ENCODE assay signal across 8 cellular contexts in genomic region chr20:13261460-13262301, GRCh38. TPM values are rescaled to one million over a fixed set of nuclear protein-coding genes. Genes with fewer than 3 reads are reported as not detected.
A peak's percentile ranks its signal among the peaks of the same experiment; 100 is the strongest.
DNase-seq lines count a peak whose midpoint lies in the region; ATAC-seq and TF ChIP-seq lines count a peak whose summit lies in the region.

No MANE protein-coding gene starts in this region.

- peaks cover 10 to 29% (median 26%) of the 10 kb centered on the region in 3 donors for H3K4me1 Mint-ChIP-seq in T-cell

- no peaks in the 10 kb centered on the region for H3K27me3 Mint-ChIP-seq in T-cell

- CTCF ChIA-PET in T-cell (lab: Charles Lee): interaction anchor here (0.5 to 1.9 kb wide), 27 partner anchors 8 to 205 kb away, joined by 3 to 9 read pairs (median 3); no protein-coding TSS in a partner anchor

- H3K27ac ChIP-seq in ascending aorta: no peak overlapping the region

- H3K27me3 ChIP-seq in ascending aorta: no peaks in the 10 kb centered on the region

- no peak overlapping the region for H3K4me3 ChIP-seq in ascending aorta

- no peak overlapping the region for H3K4me3 Mint-ChIP-seq in T-cell

- H3K9me3 Mint-ChIP-seq in T-cell: no peaks in the 10 kb centered on the region

- H3K27ac Mint-ChIP-seq in T-cell: peak overlapping the region in 1 of 2 donors; percentile 35

- ATAC-seq in T-cell (replicated peaks in 1 of 4): peak; percentile 88 to 97 (median 94)

- no peaks in the 10 kb centered on the region for H3K4me1 ChIP-seq in ascending aorta

- peak; percentile 60 for TF ChIP-seq CTCF in GM20000 (IDR thresholded peaks at IDR 0.05; ENCODE audit: extremely low read depth, missing control alignments)
- TF ChIP-seq CTCF in ascending aorta (IDR thresholded peaks at IDR 0.05): peak in 2 of 3 experiments; percentile 48 to 58

- H3K9me3 ChIP-seq in ascending aorta: no peaks in the 10 kb centered on the region

- H3K36me3 Mint-ChIP-seq in T-cell: no peaks in the 10 kb centered on the region

- POLR2A ChIA-PET in T-cell (lab: Charles Lee): no interaction called here

- H3K36me3 ChIP-seq in ascending aorta: no peaks in the 10 kb centered on the region

- intact Hi-C loops in ascending aorta (cut with DNase I): no loop called here

- DNase-seq in D341Med (ENCODE audit: low spot score): peak; percentile 72
- DNase-seq in GM20000 (ENCODE audit: low spot score): peak; percentile 53
- peak; percentile 74 for DNase-seq in HuH-7.5 (ENCODE audit: low spot score)
- DNase-seq in T-cell: peak; percentile 15 to 73 (median 53)
- no peak for DNase-seq in ascending aorta (ENCODE audit: low spot score in 2 of 2)
- DNase-seq in inferior parietal cortex (ENCODE audit: extremely low spot score): peak; percentile 11
- DNase-seq in stimulated activated CD4-positive, alpha-beta T cell treated with anti-CD3 and anti-CD28 coated beads, Interleukin-4, amount 100 ng/mL, for 4 hours: peak; percentile 65 to 68
- no peak for DNase-seq in NCI-H187 (lab: John Stamatoyannopoulos, UW)

RNA-seq across cellular contexts. Expression of gene ISM1, which starts 40.6 kb away (rescaled TPM):
- 1 to 10 TPM; 2.9 to 6.2 (median 4.5) TPM for total RNA-seq in T-cell
- 60.1 TPM for total RNA-seq in ascending aorta

Comparison
In these comparisons a context has a peak if more than half of its experiments do, and no peak if none do; other contexts are left out.
1. DNase-seq: peak in D341Med (single experiment), GM20000 (single experiment), HuH-7.5 (single experiment), T-cell (34 of 34), inferior parietal cortex (single experiment) and stimulated activated CD4-positive, alpha-beta T cell treated with anti-CD3 and anti-CD28 coated beads, Interleukin-4, amount 100 ng/mL, for 4 hours (2 of 2); none in ascending aorta (0 of 2) and NCI-H187 (0 of 2).